24 cellular contexts compared by ENCODE assay signal in genomic region chr14:85187521-85187920, GRCh38.
"Had no signal": no experiment of that assay in that cellular context is flagged by ENCODE, and none has a peak within 500 bp of the region (broad histone marks: within the 10 kb centered on the region; RNA-seq: fewer than 3 reads in every experiment).

No MANE protein-coding gene starts in this region.

- ATAC-seq: activated T-cell treated with anti-CD3 and anti-CD28 coated beads, Interleukin-2, amount 50 U/mL, for 72 hours; body of pancreas; natural killer cell treated with Interleukin-12 subunit alpha and Interleukin-12 subunit beta and Interleukin-15 and Interleukin-18, amount 100 ng/mL, for 72 hours; stimulated activated effector memory CD8-positive, alpha-beta T cell treated with anti-CD3 and anti-CD28 coated beads, Interleukin-12 subunit alpha, Interleukin-12 subunit beta, amount 100 ng/mL, for 72 hours; upper lobe of right lung had no signal

- DNase-seq: activated B cell treated with CpG ODN at 0.5 μM for 24 hours; activated CD4-positive, alpha-beta T cell treated with anti-CD3 and anti-CD28 coated beads for 48 hours; activated CD8-positive, alpha-beta memory T cell treated with anti-CD3 and anti-CD28 coated beads, Interleukin-2, amount 50 U/mL, for 48 hours; activated gamma-delta T cell treated with Interleukin-2 at 50 U/mL for 16 hours; activated T-cell treated with anti-CD3 and anti-CD28 coated beads, Interleukin-2, amount 50 U/mL, for 72 hours; amygdala; body of pancreas; cortex of kidney; effector memory CD4-positive, alpha-beta T cell; islet precursor cell; left ventricle myocardium inferior; mesenchymal stem cell; nucleus accumbens; posterior cingulate gyrus; retina; stimulated activated CD4-positive, alpha-beta T cell treated with anti-CD3 and anti-CD28 coated beads, Interleukin-12 subunit alpha, Interleukin-12 subunit beta, amount 100 ng/mL, for 4 hours; stimulated activated CD4-positive, alpha-beta T cell treated with anti-CD3 and anti-CD28 coated beads, Interleukin-2, amount 100 ng/mL, for 24 hours; upper lobe of right lung had no signal

- H3K4me1 ChIP-seq: body of pancreas, left ventricle myocardium inferior, upper lobe of right lung had no signal

- H3K4me1 Mint-ChIP-seq: activated B cell treated with CpG ODN at 0.5 μM for 24 hours; central memory CD8-positive, alpha-beta T cell; stimulated activated effector memory CD8-positive, alpha-beta T cell treated with anti-CD3 and anti-CD28 coated beads, Interleukin-12 subunit alpha, Interleukin-12 subunit beta, amount 100 ng/mL, for 72 hours had no signal

- H3K36me3 ChIP-seq: left ventricle myocardium inferior, thoracic aorta, upper lobe of right lung had no signal

- H3K27me3 ChIP-seq: body of pancreas, upper lobe of right lung had no signal

- H3K27ac ChIP-seq: body of pancreas, left ventricle myocardium inferior, thoracic aorta, upper lobe of right lung had no signal

- H3K27me3 Mint-ChIP-seq: activated B cell treated with CpG ODN at 0.5 μM for 24 hours; activated naive CD8-positive, alpha-beta T cell; central memory CD8-positive, alpha-beta T cell had no signal

- H3K4me3 ChIP-seq: body of pancreas, left ventricle myocardium inferior, thoracic aorta, upper lobe of right lung had no signal

- H3K36me3 Mint-ChIP-seq: activated naive CD8-positive, alpha-beta T cell; natural killer cell treated with Interleukin-12 subunit alpha and Interleukin-12 subunit beta and Interleukin-15 and Interleukin-18, amount 100 ng/mL, for 72 hours; stimulated activated effector memory CD8-positive, alpha-beta T cell treated with anti-CD3 and anti-CD28 coated beads, Interleukin-12 subunit alpha, Interleukin-12 subunit beta, amount 100 ng/mL, for 72 hours had no signal

- H3K9me3 ChIP-seq: body of pancreas, thoracic aorta, upper lobe of right lung had no signal

- H3K4me3 Mint-ChIP-seq: activated B cell treated with CpG ODN at 0.5 μM for 24 hours; activated naive CD8-positive, alpha-beta T cell; activated T-cell treated with anti-CD3 and anti-CD28 coated beads, Interleukin-2, amount 50 U/mL, for 72 hours; central memory CD8-positive, alpha-beta T cell; natural killer cell treated with Interleukin-12 subunit alpha and Interleukin-12 subunit beta and Interleukin-15 and Interleukin-18, amount 100 ng/mL, for 72 hours; stimulated activated effector memory CD8-positive, alpha-beta T cell treated with anti-CD3 and anti-CD28 coated beads, Interleukin-12 subunit alpha, Interleukin-12 subunit beta, amount 100 ng/mL, for 72 hours; T-helper 2 cell treated with Interferon-gamma antibody and Interleukin-4, amounts not matched to agents 5 μg/mL and 100 μg/mL, for 36 hours had no signal

- H3K27ac Mint-ChIP-seq: activated B cell treated with CpG ODN at 0.5 μM for 24 hours; activated naive CD8-positive, alpha-beta T cell; activated T-cell treated with anti-CD3 and anti-CD28 coated beads, Interleukin-2, amount 50 U/mL, for 72 hours; natural killer cell treated with Interleukin-12 subunit alpha and Interleukin-12 subunit beta and Interleukin-15 and Interleukin-18, amount 100 ng/mL, for 72 hours; stimulated activated effector memory CD8-positive, alpha-beta T cell treated with anti-CD3 and anti-CD28 coated beads, Interleukin-12 subunit alpha, Interleukin-12 subunit beta, amount 100 ng/mL, for 72 hours; T-helper 2 cell treated with Interferon-gamma antibody and Interleukin-4, amounts not matched to agents 5 μg/mL and 100 μg/mL, for 36 hours had no signal
